2 cellular contexts compared by ENCODE assay signal in the genomic region with DNA sequence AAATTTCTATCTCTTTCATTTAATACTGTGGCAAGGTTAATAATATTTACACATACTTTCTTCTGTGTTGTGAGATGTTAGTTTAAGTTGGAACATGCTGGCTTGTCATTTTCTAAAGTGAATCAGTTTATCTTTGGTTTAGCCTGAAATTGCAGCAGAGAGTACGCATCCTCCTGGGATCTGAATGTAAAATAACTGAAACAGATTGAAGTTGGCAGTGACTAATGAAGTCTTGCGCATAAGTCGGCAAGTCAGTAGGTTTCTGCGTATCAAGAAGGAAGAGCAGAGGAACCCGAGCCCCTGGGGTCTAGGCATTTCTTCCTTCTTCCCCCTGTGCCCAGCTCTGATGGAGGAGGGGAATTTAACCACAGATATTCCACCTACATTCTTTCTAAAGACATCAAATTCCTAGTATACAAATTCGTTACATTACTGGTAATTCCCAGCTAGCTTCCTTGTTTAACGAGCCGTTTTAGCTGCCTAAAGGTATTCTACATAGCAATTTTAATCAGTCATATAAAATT.
TF ChIP-seq lines count a peak whose summit lies in the region.

No MANE protein-coding gene starts in this region.

TF ChIP-seq in IMR-90, 13 proteins besides CTCF, POLR2A, EP300 and RAD21:
- TF ChIP-seq RFX5 (IDR thresholded peaks at IDR 0.05; ENCODE audit: low read depth, low read length) (no peak), MAZ (IDR thresholded peaks at IDR 0.05; ENCODE audit: borderline replicate concordance, low read depth, low read length) (no peak), CHD1 (IDR thresholded peaks at IDR 0.05; ENCODE audit: low read depth, low read length) (no peak), CEBPB (IDR thresholded peaks at IDR 0.05; ENCODE audit: low read depth, low read length) (no peak), BHLHE40 (IDR thresholded peaks at IDR 0.05; ENCODE audit: low read depth, low read length) (no peak), MAFK (IDR thresholded peaks at IDR 0.05; ENCODE audit: low read depth, low read length) (no peak), FOS (IDR thresholded peaks at IDR 0.05; ENCODE audit: low read depth, low read length) (no peak), NFE2L2 (IDR thresholded peaks at IDR 0.05; ENCODE audit: low read depth, low read length) (no peak), SMC3 (IDR thresholded peaks at IDR 0.05; ENCODE audit: low read depth, low read length) (no peak), ELK1 (IDR thresholded peaks at IDR 0.05; ENCODE audit: borderline replicate concordance, low read depth, low read length) (no peak), MXI1 (IDR thresholded peaks at IDR 0.05; ENCODE audit: borderline replicate concordance, low read depth, low read length) (no peak), RCOR1 (IDR thresholded peaks at IDR 0.05; ENCODE audit: insufficient replicate concordance, low read length) (no peak)
- TF ChIP-seq, protein P1, sequence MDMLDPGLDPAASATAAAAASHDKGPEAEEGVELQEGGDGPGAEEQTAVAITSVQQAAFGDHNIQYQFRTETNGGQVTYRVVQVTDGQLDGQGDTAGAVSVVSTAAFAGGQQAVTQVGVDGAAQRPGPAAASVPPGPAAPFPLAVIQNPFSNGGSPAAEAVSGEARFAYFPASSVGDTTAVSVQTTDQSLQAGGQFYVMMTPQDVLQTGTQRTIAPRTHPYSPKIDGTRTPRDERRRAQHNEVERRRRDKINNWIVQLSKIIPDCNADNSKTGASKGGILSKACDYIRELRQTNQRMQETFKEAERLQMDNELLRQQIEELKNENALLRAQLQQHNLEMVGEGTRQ (IDR thresholded peaks at IDR 0.05; ENCODE audit: low read depth, low read length): no peak

TF ChIP-seq in HepG2, 621 proteins besides CTCF, POLR2A, EP300 and RAD21:
- no peak for TF ChIP-seq RXRB (CRISPR knock-in tag; IDR thresholded peaks at IDR 0.05; ENCODE audit: borderline replicate concordance)
- no peak for TF ChIP-seq ZNF101 (CRISPR knock-in tag; IDR thresholded peaks at IDR 0.05; ENCODE audit: borderline replicate concordance, low read depth)
- TF ChIP-seq, protein P2, sequence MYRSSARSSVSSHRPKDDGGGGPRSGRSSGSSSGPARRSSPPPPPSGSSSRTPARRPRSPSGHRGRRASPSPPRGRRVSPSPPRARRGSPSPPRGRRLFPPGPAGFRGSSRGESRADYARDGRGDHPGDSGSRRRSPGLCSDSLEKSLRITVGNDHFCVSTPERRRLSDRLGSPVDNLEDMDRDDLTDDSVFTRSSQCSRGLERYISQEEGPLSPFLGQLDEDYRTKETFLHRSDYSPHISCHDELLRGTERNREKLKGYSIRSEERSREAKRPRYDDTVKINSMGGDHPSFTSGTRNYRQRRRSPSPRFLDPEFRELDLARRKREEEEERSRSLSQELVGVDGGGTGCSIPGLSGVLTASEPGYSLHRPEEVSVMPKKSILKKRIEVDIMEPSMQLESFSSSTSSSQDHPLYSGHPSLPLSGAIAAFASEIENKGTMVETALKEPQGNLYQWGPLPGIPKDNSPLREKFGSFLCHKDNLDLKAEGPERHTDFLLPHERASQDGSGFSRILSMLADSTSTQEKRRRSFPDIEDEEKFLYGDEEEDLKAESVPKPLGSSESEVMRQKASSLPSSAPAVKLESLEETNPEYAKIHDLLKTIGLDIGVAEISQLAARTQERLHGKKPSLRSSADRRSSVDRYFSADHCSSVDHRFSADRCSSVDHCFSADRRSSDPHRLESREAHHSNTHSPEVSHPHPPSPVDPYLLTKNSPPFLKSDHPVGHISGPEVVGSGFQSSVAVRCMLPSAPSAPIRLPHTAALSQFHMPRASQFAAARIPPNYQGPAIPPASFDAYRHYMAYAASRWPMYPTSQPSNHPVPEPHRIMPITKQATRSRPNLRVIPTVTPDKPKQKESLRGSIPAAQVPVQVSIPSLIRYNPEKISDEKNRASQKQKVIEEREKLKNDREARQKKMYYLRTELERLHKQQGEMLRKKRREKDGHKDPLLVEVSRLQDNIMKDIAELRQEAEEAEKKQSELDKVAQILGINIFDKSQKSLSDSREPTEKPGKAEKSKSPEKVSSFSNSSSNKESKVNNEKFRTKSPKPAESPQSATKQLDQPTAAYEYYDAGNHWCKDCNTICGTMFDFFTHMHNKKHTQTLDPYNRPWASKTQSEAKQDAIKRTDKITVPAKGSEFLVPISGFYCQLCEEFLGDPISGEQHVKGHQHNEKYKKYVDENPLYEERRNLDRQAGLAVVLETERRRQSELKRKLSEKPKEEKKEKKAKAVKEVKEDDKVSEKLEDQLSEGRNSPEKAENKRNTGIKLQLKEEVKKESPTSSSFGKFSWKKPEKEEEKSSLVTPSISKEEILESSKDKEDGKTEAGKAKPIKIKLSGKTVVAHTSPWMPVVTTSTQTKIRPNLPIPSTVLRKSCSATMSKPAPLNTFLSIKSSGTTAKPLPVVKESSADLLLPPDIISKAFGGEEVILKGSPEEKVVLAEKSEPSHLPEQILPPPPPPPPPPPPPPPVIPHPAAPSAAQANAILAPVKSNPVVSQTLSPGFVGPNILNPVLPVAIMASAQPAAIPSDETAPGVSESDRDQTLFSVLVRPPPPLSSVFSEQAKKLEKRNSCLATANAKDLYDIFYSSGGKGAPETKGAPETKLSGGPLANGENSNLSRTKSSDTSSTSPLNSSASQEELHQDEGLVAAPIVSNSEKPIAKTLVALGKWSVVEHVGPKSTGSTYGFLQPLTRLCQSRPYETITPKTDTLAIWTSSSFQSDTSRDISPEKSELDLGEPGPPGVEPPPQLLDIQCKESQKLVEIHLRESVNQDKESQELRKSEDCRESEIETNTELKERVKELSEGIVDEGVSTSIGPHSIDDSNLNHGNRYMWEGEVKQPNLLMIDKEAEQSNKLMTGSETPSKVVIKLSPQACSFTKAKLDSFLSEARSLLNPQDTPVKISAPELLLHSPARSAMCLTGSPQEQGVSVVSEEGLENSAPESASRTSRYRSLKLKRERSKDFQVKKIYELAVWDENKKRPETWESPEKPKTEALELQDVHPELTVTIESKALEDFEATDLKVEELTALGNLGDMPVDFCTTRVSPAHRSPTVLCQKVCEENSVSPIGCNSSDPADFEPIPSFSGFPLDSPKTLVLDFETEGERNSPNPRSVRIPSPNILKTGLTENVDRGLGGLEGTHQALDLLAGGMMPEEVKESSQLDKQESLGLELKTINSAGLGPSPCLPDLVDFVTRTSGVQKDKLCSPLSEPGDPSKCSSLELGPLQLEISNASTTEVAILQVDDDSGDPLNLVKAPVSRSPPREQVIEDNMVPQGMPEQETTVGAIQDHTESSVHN (CRISPR knock-in tag; IDR thresholded peaks at IDR 0.05): no peak
- no peak for TF ChIP-seq PITX1 (CRISPR knock-in tag; IDR thresholded peaks at IDR 0.05)
- TF ChIP-seq TCF7 (IDR thresholded peaks at IDR 0.05; ENCODE audit: low read depth): no peak
- no peak for TF ChIP-seq HOXA3 (CRISPR knock-in tag; IDR thresholded peaks at IDR 0.05)
- no peak for TF ChIP-seq ETV6 (CRISPR knock-in tag; conservative IDR thresholded peaks at IDR 0.05)
